1 cellular context compared by ENCODE assay signal in the genomic region with DNA sequence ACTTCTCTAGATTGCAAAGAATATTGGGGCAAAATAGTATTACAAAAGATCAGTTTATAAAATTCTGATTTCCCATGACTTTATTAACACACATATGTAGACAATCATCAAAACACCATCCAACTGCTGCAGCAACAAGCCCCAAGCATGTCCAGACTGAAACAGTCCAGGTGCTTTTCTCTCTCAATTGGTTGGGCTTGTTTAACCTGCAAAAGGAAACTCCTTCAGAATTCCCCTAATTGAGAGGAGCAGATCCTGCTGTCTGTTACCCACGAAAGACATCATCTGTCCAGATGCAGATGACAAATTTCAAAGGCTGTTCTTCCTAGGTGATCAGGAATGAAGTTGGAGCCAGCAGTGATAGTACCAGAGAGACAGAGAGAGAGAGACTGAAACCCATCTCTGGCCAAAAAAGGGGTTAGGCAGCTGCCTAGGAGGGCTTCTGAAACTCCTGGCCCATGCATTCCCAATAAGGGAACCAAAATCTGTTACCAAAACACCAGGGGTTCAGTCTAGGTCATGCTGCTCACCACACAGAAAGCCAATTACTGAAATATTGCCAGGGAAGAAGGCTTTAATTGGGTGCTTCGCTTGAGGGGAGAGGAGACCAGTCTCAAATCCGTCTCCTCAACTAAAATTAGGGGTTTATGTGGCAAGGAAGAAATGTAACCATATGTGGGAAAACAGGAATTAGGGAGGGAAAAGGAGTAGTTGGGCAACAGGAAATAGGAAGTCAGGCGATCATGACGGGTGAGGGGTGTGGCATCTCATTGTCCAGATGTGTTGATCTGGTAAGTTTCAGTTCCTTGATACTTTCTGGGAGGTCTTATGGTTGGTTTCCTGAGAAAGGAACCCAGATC.
TF ChIP-seq lines count a peak whose summit lies in the region.

No MANE protein-coding gene starts in this region.

TF ChIP-seq in GM12878, 131 proteins besides CTCF, POLR2A, EP300 and RAD21:
- TF ChIP-seq SPI1 (IDR thresholded peaks at IDR 0.05; ENCODE audit: borderline replicate concordance, insufficient read depth, low read depth, low read length) (peak; percentile 46; the same call in 1 of the 2 replicates), MYB (IDR thresholded peaks at IDR 0.05; ENCODE audit: borderline replicate concordance, low read depth, low read length) (no peak), MTA2 (IDR thresholded peaks at IDR 0.05; ENCODE audit: low read depth) (no peak), RCOR1 (conservative IDR thresholded peaks at IDR 0.05; ENCODE audit: low read depth, low read length) (no peak), NFIC (IDR thresholded peaks at IDR 0.05; ENCODE audit: low read depth, low read length) (peak; percentile 31; the same call in 1 of the 2 replicates)
